In genomic region chr10:58291538-58292174, GRCh38 we compare ENCODE assay signal across 8 cellular contexts. TPM values are rescaled to one million over a fixed set of nuclear protein-coding genes. Genes with fewer than 3 reads are reported as not detected.
DNase-seq lines count a peak whose midpoint lies in the region; ATAC-seq and TF ChIP-seq lines count a peak whose summit lies in the region.

No MANE protein-coding gene starts in this region.

- H3K4me1 Mint-ChIP-seq in osteocyte (ENCODE audit: unreplicated experiment): peaks cover 4% of the 10 kb centered on the region

- H3K4me3 Mint-ChIP-seq in osteocyte (ENCODE audit: unreplicated experiment): no peak overlapping the region

- H3K9me3 Mint-ChIP-seq in osteocyte (ENCODE audit: unreplicated experiment): no peaks in the 10 kb centered on the region

- H3K36me3 Mint-ChIP-seq in osteocyte (ENCODE audit: unreplicated experiment): no peaks in the 10 kb centered on the region

- H3K27ac Mint-ChIP-seq in osteocyte (ENCODE audit: unreplicated experiment): no peak overlapping the region

- ATAC-seq in GM18519 (IDR thresholded peaks at IDR 0.05; ENCODE audit: low FRiP score, unreplicated experiment) (peak; percentile 87), HG02938 (IDR thresholded peaks at IDR 0.05; ENCODE audit: unreplicated experiment) (peak; percentile 92)

- no peaks in the 10 kb centered on the region for H3K27me3 Mint-ChIP-seq in osteocyte (ENCODE audit: unreplicated experiment)

- peak; percentile 82 for TF ChIP-seq CTCF in osteocyte (IDR thresholded peaks at IDR 0.05)

- DNase-seq in COLO668 (lab: John Stamatoyannopoulos, UW; ENCODE audit: unreplicated experiment) (peak; percentile 1), NCI-H1694 treated with DMSO at 0.1 percent for 48 hours (lab: John Stamatoyannopoulos, UW) (peak; percentile 61), fibroblast of the conjunctiva (ENCODE audit: low read depth) (peak; percentile 56), osteocyte (ENCODE audit: extremely low spot score, unreplicated experiment) (no peak), GM19240 (ENCODE audit: insufficient read length, low spot score) (no peak)
- DNase-seq in activated CD4-positive, alpha-beta T cell treated with anti-CD3 and anti-CD28 coated beads, Interleukin-2, amount 50 U/mL, for 48 hours: peak; percentile 15 to 22

RNA-seq across cellular contexts. Expression of gene CISD1, which starts 22.7 kb away (rescaled TPM):
- total RNA-seq in osteocyte: 29.9 and 30.5 TPM in 2 replicates

RNA-seq across cellular contexts. Expression of gene IPMK, which starts 24.0 kb away (rescaled TPM):
- 5.3 and 5.9 TPM in 2 replicates for total RNA-seq in osteocyte

RNA-seq across cellular contexts. Expression of gene UBE2D1, which starts 43.1 kb away (rescaled TPM):
- total RNA-seq in osteocyte: 16.4 and 18.3 TPM in 2 replicates

Comparison
In these comparisons a context has a peak if more than half of its experiments do, and no peak if none do; other contexts are left out.
1. DNase-seq: peak in COLO668 (single experiment), NCI-H1694 treated with DMSO at 0.1 percent for 48 hours (single experiment), activated CD4-positive, alpha-beta T cell treated with anti-CD3 and anti-CD28 coated beads, Interleukin-2, amount 50 U/mL, for 48 hours (2 of 2) and fibroblast of the conjunctiva (single experiment); none in osteocyte (single experiment) and GM19240 (single experiment).